1 cellular context compared by ENCODE assay signal in the genomic region with DNA sequence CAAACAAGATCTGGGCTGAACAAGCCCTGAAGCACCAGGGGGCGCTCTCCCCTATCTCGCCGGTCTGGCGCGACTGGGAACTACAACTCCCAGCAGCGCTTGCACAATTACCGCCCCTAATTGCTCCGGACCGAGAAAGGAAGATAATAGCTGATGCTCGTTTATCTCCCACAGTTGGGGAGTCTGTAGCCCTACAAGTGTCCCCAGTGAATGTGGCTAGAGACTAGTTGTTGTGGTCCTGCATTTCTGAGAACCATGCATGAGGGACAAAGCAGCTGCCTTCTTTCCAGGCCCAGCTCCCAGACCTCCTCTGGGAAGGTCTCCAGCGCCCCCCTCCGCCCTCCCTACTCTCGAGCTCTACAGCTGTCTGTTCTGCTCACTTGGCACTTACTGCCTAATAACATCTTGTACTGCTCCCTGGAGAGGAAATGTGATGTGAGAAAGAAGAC.
TF ChIP-seq lines count a peak whose summit lies in the region.

No MANE protein-coding gene starts in this region.

TF ChIP-seq in K562, 482 proteins besides CTCF, POLR2A, EP300 and RAD21 (continued from another document and continues in another):
- TF ChIP-seq CHAMP1 (IDR thresholded peaks at IDR 0.05) (no peak), TRIM24 (IDR thresholded peaks at IDR 0.05) (no peak), ZNF583 (CRISPR knock-in tag; IDR thresholded peaks at IDR 0.05) (no peak), SMARCA4 (IDR thresholded peaks at IDR 0.05) (no peak), SP2 (IDR thresholded peaks at IDR 0.05; ENCODE audit: extremely low read depth, low read depth, low read length, poor library complexity, severe bottlenecking) (no peak), HMG20B (CRISPR knock-in tag; IDR thresholded peaks at IDR 0.05) (no peak), HNRNPH1 (optimal IDR thresholded peaks at IDR 0.05; ENCODE audit: low read depth, low read length) (no peak), NFYB (IDR thresholded peaks at IDR 0.05; ENCODE audit: extremely low read depth, insufficient read length) (no peak), RHOXF2B (CRISPR knock-in tag; conservative IDR thresholded peaks at IDR 0.05) (no peak), ILK (tag; IDR thresholded peaks at IDR 0.05; ENCODE audit: borderline replicate concordance, low read depth) (no peak), ATF1 (CRISPR knock-in tag; IDR thresholded peaks at IDR 0.05) (no peak), ATF1 (tag; IDR thresholded peaks at IDR 0.05) (peak; percentile 77), CEBPG (CRISPR knock-in tag; IDR thresholded peaks at IDR 0.05) (peak; percentile 90), CEBPG (tag; conservative IDR thresholded peaks at IDR 0.05 in 1 of 2, IDR thresholded peaks at IDR 0.05 in 1 of 2) (peak; percentile 68 to 83), POLR2B (IDR thresholded peaks at IDR 0.05; ENCODE audit: low read depth, partially characterized antibody) (no peak), ETS2 (tag; IDR thresholded peaks at IDR 0.05; ENCODE audit: borderline replicate concordance, poor library complexity, severe bottlenecking) (no peak), BRCA1 (IDR thresholded peaks at IDR 0.05) (no peak), BRCA1 (CRISPR knock-in tag; IDR thresholded peaks at IDR 0.05) (no peak), TEAD1 (CRISPR knock-in tag; IDR thresholded peaks at IDR 0.05) (no peak), ATF2 (CRISPR knock-in tag; IDR thresholded peaks at IDR 0.05) (no peak), SMARCB1 (IDR thresholded peaks at IDR 0.05; ENCODE audit: insufficient read length, low read depth) (no peak), NR2C1 (IDR thresholded peaks at IDR 0.05) (no peak), NR2C1 (tag; IDR thresholded peaks at IDR 0.05) (peak; percentile 78), ZBTB17 (CRISPR knock-in tag; IDR thresholded peaks at IDR 0.05) (0 out of 2 replicates have a peak, but pooled peaks have one; percentile 49), TCF15 (CRISPR knock-in tag; IDR thresholded peaks at IDR 0.05) (no peak), ETV1 (tag; conservative IDR thresholded peaks at IDR 0.05; ENCODE audit: low read depth) (no peak), ZNF764 (CRISPR knock-in tag; IDR thresholded peaks at IDR 0.05; ENCODE audit: low read depth) (no peak), U2AF2 (optimal IDR thresholded peaks at IDR 0.05; ENCODE audit: low read depth, low read length) (no peak), ZNF75A (CRISPR knock-in tag; IDR thresholded peaks at IDR 0.05) (no peak), RBM34 (IDR thresholded peaks at IDR 0.05; ENCODE audit: borderline replicate concordance, insufficient read depth, low read length) (no peak), ZBTB1 (CRISPR knock-in tag; IDR thresholded peaks at IDR 0.05; ENCODE audit: borderline replicate concordance, low read depth) (no peak), TCFL5 (CRISPR knock-in tag; conservative IDR thresholded peaks at IDR 0.05) (no peak), ZNF217 (CRISPR knock-in tag; IDR thresholded peaks at IDR 0.05) (no peak), NR2C2 (CRISPR knock-in tag; IDR thresholded peaks at IDR 0.05) (no peak), NR2C2 (tag; IDR thresholded peaks at IDR 0.05) (no peak), ZKSCAN3 (CRISPR knock-in tag; IDR thresholded peaks at IDR 0.05) (no peak), MYNN (IDR thresholded peaks at IDR 0.05) (0 out of 2 replicates have a peak, but pooled peaks have one; percentile 38), MYNN (CRISPR knock-in tag; IDR thresholded peaks at IDR 0.05) (no peak), PRMT5 (CRISPR knock-in tag; IDR thresholded peaks at IDR 0.05) (no peak), NCOA2 (IDR thresholded peaks at IDR 0.05; ENCODE audit: partially characterized antibody in 2 of 2) (no peak), ZFX (CRISPR knock-in tag; IDR thresholded peaks at IDR 0.05) (peak; percentile 78), ZNF263 (CRISPR knock-in tag; IDR thresholded peaks at IDR 0.05; ENCODE audit: borderline replicate concordance) (peak; percentile 17; the same call in 1 of the 2 replicates), U2AF1 (optimal IDR thresholded peaks at IDR 0.05; ENCODE audit: low read depth, low read length) (no peak), HDAC8 (tag; IDR thresholded peaks at IDR 0.05) (no peak), TCF7L2 (IDR thresholded peaks at IDR 0.05; ENCODE audit: low read depth, low read length) (no peak)
- TF ChIP-seq, protein P1, sequence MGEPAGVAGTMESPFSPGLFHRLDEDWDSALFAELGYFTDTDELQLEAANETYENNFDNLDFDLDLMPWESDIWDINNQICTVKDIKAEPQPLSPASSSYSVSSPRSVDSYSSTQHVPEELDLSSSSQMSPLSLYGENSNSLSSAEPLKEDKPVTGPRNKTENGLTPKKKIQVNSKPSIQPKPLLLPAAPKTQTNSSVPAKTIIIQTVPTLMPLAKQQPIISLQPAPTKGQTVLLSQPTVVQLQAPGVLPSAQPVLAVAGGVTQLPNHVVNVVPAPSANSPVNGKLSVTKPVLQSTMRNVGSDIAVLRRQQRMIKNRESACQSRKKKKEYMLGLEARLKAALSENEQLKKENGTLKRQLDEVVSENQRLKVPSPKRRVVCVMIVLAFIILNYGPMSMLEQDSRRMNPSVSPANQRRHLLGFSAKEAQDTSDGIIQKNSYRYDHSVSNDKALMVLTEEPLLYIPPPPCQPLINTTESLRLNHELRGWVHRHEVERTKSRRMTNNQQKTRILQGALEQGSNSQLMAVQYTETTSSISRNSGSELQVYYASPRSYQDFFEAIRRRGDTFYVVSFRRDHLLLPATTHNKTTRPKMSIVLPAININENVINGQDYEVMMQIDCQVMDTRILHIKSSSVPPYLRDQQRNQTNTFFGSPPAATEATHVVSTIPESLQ (CRISPR knock-in tag; IDR thresholded peaks at IDR 0.05), result no peak
- TF ChIP-seq, protein P2, sequence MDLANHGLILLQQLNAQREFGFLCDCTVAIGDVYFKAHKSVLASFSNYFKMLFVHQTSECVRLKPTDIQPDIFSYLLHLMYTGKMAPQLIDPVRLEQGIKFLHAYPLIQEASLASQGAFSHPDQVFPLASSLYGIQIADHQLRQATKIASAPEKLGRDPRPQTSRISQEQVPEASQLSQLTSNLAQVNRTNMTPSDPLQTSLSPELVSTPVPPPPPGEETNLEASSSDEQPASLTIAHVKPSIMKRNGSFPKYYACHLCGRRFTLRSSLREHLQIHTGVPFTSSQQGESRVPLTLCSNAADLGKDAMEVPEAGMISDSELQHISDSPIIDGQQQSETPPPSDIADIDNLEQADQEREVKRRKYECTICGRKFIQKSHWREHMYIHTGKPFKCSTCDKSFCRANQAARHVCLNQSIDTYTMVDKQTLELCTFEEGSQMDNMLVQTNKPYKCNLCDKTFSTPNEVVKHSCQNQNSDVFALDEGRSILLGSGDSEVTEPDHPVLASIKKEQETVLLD (IDR thresholded peaks at IDR 0.05), result no peak
- TF ChIP-seq, protein P3, sequence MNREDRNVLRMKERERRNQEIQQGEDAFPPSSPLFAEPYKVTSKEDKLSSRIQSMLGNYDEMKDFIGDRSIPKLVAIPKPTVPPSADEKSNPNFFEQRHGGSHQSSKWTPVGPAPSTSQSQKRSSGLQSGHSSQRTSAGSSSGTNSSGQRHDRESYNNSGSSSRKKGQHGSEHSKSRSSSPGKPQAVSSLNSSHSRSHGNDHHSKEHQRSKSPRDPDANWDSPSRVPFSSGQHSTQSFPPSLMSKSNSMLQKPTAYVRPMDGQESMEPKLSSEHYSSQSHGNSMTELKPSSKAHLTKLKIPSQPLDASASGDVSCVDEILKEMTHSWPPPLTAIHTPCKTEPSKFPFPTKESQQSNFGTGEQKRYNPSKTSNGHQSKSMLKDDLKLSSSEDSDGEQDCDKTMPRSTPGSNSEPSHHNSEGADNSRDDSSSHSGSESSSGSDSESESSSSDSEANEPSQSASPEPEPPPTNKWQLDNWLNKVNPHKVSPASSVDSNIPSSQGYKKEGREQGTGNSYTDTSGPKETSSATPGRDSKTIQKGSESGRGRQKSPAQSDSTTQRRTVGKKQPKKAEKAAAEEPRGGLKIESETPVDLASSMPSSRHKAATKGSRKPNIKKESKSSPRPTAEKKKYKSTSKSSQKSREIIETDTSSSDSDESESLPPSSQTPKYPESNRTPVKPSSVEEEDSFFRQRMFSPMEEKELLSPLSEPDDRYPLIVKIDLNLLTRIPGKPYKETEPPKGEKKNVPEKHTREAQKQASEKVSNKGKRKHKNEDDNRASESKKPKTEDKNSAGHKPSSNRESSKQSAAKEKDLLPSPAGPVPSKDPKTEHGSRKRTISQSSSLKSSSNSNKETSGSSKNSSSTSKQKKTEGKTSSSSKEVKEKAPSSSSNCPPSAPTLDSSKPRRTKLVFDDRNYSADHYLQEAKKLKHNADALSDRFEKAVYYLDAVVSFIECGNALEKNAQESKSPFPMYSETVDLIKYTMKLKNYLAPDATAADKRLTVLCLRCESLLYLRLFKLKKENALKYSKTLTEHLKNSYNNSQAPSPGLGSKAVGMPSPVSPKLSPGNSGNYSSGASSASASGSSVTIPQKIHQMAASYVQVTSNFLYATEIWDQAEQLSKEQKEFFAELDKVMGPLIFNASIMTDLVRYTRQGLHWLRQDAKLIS (CRISPR knock-in tag; IDR thresholded peaks at IDR 0.05), result no peak
- TF ChIP-seq, protein P4, sequence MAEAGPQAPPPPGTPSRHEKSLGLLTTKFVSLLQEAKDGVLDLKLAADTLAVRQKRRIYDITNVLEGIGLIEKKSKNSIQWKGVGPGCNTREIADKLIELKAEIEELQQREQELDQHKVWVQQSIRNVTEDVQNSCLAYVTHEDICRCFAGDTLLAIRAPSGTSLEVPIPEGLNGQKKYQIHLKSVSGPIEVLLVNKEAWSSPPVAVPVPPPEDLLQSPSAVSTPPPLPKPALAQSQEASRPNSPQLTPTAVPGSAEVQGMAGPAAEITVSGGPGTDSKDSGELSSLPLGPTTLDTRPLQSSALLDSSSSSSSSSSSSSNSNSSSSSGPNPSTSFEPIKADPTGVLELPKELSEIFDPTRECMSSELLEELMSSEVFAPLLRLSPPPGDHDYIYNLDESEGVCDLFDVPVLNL (CRISPR knock-in tag; IDR thresholded peaks at IDR 0.05; ENCODE audit: low read depth), result no peak
- TF ChIP-seq, protein P5, sequence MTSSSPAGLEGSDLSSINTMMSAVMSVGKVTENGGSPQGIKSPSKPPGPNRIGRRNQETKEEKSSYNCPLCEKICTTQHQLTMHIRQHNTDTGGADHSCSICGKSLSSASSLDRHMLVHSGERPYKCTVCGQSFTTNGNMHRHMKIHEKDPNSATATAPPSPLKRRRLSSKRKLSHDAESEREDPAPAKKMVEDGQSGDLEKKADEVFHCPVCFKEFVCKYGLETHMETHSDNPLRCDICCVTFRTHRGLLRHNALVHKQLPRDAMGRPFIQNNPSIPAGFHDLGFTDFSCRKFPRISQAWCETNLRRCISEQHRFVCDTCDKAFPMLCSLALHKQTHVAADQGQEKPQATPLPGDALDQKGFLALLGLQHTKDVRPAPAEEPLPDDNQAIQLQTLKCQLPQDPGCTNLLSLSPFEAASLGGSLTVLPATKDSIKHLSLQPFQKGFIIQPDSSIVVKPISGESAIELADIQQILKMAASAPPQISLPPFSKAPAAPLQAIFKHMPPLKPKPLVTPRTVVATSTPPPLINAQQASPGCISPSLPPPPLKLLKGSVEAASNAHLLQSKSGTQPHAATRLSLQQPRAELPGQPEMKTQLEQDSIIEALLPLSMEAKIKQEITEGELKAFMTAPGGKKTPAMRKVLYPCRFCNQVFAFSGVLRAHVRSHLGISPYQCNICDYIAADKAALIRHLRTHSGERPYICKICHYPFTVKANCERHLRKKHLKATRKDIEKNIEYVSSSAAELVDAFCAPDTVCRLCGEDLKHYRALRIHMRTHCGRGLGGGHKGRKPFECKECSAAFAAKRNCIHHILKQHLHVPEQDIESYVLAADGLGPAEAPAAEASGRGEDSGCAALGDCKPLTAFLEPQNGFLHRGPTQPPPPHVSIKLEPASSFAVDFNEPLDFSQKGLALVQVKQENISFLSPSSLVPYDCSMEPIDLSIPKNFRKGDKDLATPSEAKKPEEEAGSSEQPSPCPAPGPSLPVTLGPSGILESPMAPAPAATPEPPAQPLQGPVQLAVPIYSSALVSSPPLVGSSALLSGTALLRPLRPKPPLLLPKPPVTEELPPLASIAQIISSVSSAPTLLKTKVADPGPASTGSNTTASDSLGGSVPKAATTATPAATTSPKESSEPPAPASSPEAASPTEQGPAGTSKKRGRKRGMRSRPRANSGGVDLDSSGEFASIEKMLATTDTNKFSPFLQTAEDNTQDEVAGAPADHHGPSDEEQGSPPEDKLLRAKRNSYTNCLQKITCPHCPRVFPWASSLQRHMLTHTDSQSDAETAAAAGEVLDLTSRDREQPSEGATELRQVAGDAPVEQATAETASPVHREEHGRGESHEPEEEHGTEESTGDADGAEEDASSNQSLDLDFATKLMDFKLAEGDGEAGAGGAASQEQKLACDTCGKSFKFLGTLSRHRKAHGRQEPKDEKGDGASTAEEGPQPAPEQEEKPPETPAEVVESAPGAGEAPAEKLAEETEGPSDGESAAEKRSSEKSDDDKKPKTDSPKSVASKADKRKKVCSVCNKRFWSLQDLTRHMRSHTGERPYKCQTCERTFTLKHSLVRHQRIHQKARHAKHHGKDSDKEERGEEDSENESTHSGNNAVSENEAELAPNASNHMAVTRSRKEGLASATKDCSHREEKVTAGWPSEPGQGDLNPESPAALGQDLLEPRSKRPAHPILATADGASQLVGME (CRISPR knock-in tag; IDR thresholded peaks at IDR 0.05), result no peak
